ENCODE assay signal across 2 cellular contexts in the genomic region with DNA sequence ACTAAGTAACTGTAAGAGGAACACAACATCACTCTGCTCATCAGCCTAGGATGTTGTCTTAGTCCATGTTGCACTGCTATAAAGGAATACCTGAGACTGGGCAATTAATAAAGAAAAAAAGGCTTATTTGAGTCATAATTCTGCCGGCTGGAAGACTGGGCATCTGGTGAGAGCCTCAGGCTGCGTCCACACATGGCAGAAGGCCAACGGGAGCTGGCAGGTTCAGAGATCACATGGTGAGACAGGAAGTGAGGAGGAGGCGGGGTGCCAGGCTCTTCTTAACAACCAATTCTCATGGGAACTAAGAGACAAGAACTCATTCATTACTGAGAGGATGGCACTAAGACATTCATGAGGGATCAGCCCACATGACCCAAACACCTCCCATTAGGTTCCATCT.
TF ChIP-seq lines count a peak whose summit lies in the region.

No MANE protein-coding gene starts in this region.

TF ChIP-seq in GM12878, 131 proteins besides CTCF, POLR2A, EP300 and RAD21 (continued from another document):
- TF ChIP-seq MEF2B (IDR thresholded peaks at IDR 0.05; ENCODE audit: partially characterized antibody, poor library complexity, severe bottlenecking) = peak; percentile 41

TF ChIP-seq in HepG2, 621 proteins besides CTCF, POLR2A, EP300 and RAD21:
- TF ChIP-seq, protein P1, sequence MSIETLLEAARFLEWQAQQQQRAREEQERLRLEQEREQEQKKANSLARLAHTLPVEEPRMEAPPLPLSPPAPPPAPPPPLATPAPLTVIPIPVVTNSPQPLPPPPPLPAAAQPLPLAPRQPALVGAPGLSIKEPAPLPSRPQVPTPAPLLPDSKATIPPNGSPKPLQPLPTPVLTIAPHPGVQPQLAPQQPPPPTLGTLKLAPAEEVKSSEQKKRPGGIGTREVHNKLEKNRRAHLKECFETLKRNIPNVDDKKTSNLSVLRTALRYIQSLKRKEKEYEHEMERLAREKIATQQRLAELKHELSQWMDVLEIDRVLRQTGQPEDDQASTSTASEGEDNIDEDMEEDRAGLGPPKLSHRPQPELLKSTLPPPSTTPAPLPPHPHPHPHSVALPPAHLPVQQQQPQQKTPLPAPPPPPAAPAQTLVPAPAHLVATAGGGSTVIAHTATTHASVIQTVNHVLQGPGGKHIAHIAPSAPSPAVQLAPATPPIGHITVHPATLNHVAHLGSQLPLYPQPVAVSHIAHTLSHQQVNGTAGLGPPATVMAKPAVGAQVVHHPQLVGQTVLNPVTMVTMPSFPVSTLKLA (IDR thresholded peaks at IDR 0.05) = peak; percentile 8; the same call in 1 of the 2 replicates
- no peak for TF ChIP-seq MTA1 (CRISPR knock-in tag; IDR thresholded peaks at IDR 0.05; ENCODE audit: borderline replicate concordance)
